ENCODE assay signal across 10 cellular contexts in the genomic region with DNA sequence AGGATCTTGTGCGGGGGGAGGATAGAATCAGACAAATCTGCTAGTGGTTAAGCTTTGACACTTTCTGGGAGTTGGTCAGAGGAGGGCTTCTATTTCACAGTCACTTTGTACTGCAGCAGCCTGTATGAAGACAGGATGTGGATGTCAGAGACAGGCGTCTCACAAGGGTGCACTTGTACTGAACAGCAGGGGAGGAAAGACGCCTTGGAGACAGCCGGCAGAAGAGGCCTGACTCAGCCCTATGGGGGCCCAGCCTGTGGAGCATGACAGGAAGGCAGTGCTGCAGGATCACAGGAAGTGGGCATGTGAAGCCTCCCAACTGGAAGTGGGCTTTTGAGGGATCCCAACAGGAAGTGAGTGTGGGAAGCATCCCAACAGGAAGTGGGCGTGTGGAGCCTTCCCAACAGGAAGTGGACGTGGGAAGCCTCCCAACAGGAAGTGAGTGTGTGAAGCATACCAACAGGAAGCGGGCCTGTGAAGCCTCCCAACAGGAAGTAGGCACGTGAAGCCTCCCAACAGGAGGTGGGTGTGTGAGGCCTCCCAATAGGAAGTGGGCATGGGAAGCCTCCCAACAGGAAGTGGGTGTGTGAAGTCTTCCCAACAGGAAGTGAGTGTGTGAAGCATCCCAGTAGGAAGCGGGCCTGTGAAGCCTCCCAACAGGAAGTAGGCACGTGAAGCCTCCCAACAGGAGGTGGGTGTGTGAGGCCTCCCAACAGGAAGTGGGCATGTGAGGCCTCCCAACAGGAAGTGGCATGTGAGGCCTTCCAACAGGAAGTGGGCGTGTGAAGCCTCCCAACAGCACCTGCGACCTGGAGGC.
DNase-seq lines count a peak whose midpoint lies in the region; ATAC-seq and TF ChIP-seq lines count a peak whose summit lies in the region.
"Had no signal": no experiment of that assay in that cellular context is flagged by ENCODE, and none has a peak within 500 bp of the region (broad histone marks: within the 10 kb centered on the region; RNA-seq: fewer than 3 reads in every experiment).

No MANE protein-coding gene starts in this region.

- H2AFZ ChIP-seq in DND-41 (ENCODE audit: low read depth, low read length) (0 out of 2 replicates have a peak overlapping the region, but pooled peaks have one; percentile 24), parathyroid adenoma (no peak overlapping the region)

- ATAC-seq in DND-41 (ENCODE audit: insufficient read depth, low read depth): peak; percentile 97
- ATAC-seq in activated naive CD8-positive, alpha-beta T cell treated with anti-CD3 and anti-CD28 coated beads, Interleukin-2, amount 10 ng/mL, durations not matched to agents 7 days and 5 days (ENCODE audit: low read depth): peak; percentile 84
- ATAC-seq: Panc1 had no signal

- no peaks in the 10 kb centered on the region for H3K27me3 Mint-ChIP-seq in activated naive CD8-positive, alpha-beta T cell treated with anti-CD3 and anti-CD28 coated beads, Interleukin-2, amount 10 ng/mL, durations not matched to agents 7 days and 5 days

- H3K4me2 ChIP-seq in DND-41 (ENCODE audit: insufficient read depth, low read length) (no peak overlapping the region), parathyroid adenoma (ENCODE audit: low read length) (no peak overlapping the region)

- H3K4me3 Mint-ChIP-seq in activated naive CD8-positive, alpha-beta T cell treated with anti-CD3 and anti-CD28 coated beads, Interleukin-2, amount 10 ng/mL, durations not matched to agents 7 days and 5 days: peak overlapping the region; percentile 7

- H3K4me1 ChIP-seq in DND-41 (ENCODE audit: insufficient read depth, low read length) (peaks cover 38% of the 10 kb centered on the region), parathyroid adenoma (no peaks in the 10 kb centered on the region)

- H3K9ac ChIP-seq in DND-41 (ENCODE audit: low read depth, low read length) (peak overlapping the region; percentile 33), parathyroid adenoma (no peak overlapping the region)

- TF ChIP-seq CTCF in DND-41 (IDR thresholded peaks at IDR 0.05; ENCODE audit: borderline replicate concordance, extremely low read depth, low read length, poor library complexity, severe bottlenecking) (peak; percentile 30), parathyroid adenoma (IDR thresholded peaks at IDR 0.05) (no peak)

- H3K27me3 ChIP-seq in DND-41 (ENCODE audit: insufficient read depth, low read length, poor library complexity) (no peaks in the 10 kb centered on the region), parathyroid adenoma (ENCODE audit: control insufficient read depth, insufficient read depth, low read length) (no peaks in the 10 kb centered on the region)

- H3K27ac Mint-ChIP-seq in activated naive CD8-positive, alpha-beta T cell treated with anti-CD3 and anti-CD28 coated beads, Interleukin-2, amount 10 ng/mL, durations not matched to agents 7 days and 5 days: peak overlapping the region; percentile 93

- H3K79me2 ChIP-seq in DND-41 (ENCODE audit: insufficient read depth, low read length): no peaks in the 10 kb centered on the region
- no peaks in the 10 kb centered on the region for H3K79me2 ChIP-seq in parathyroid adenoma

- H3K36me3 Mint-ChIP-seq in activated naive CD8-positive, alpha-beta T cell treated with anti-CD3 and anti-CD28 coated beads, Interleukin-2, amount 10 ng/mL, durations not matched to agents 7 days and 5 days: peaks cover 23% of the 10 kb centered on the region

- DNase-seq in DND-41 (peak; percentile 89), RPMI7951 (ENCODE audit: low read depth) (peak; percentile 41), NCI-H1105 treated with DMSO at 0.1 percent for 48 hours (lab: John Stamatoyannopoulos, UW) (no peak), DMS79 (lab: John Stamatoyannopoulos, UW) (no peak), mesenteric fat pad (ENCODE audit: low spot score) (no peak), NCI-H446 (lab: John Stamatoyannopoulos, UW) (no peak)
- no peak for DNase-seq in activated naive CD8-positive, alpha-beta T cell treated with anti-CD3 and anti-CD28 coated beads, Interleukin-2, amount 10 ng/mL, durations not matched to agents 7 days and 5 days
- DNase-seq: GF-D8 had no signal

- POLR2A ChIA-PET in activated naive CD8-positive, alpha-beta T cell treated with anti-CD3 and anti-CD28 coated beads, Interleukin-2, amount 10 ng/mL, durations not matched to agents 7 days and 5 days (lab: Charles Lee): no interaction called here

- H4K20me1 ChIP-seq in DND-41 (ENCODE audit: insufficient read depth, low read length): no peaks in the 10 kb centered on the region

- H3K4me3 ChIP-seq in DND-41 (ENCODE audit: low read depth in 1 of 2, low read length in 2 of 2) (peak overlapping the region in 1 of 2 experiments; percentile 7; a peak in 1 of 4 replicates), parathyroid adenoma (ENCODE audit: low read depth, low read length) (no peak overlapping the region)

- peaks cover 18% of the 10 kb centered on the region for H3K4me1 Mint-ChIP-seq in activated naive CD8-positive, alpha-beta T cell treated with anti-CD3 and anti-CD28 coated beads, Interleukin-2, amount 10 ng/mL, durations not matched to agents 7 days and 5 days

- peaks cover 16% of the 10 kb centered on the region for H3K36me3 ChIP-seq in DND-41 (ENCODE audit: insufficient read depth, low read length)
- H3K36me3 ChIP-seq in parathyroid adenoma (ENCODE audit: control insufficient read depth, insufficient read depth, low read length): no peaks in the 10 kb centered on the region

- peaks cover 28% of the 10 kb centered on the region for H3K9me3 Mint-ChIP-seq in activated naive CD8-positive, alpha-beta T cell treated with anti-CD3 and anti-CD28 coated beads, Interleukin-2, amount 10 ng/mL, durations not matched to agents 7 days and 5 days

- H3K27ac ChIP-seq in DND-41 (ENCODE audit: low read length): peak overlapping the region; percentile 94
- H3K27ac ChIP-seq in parathyroid adenoma: peak overlapping the region; percentile 42

- H3K9me3 ChIP-seq in DND-41 (ENCODE audit: insufficient read depth, low read length, severe bottlenecking) (peaks cover 11% of the 10 kb centered on the region), parathyroid adenoma (ENCODE audit: control insufficient read depth, low read length) (no peaks in the 10 kb centered on the region)

Comparison
In these comparisons a context has a peak if more than half of its experiments do, and no peak if none do; other contexts are left out.
1. DNase-seq: peak in DND-41 (single experiment) and RPMI7951 (single experiment); none in activated naive CD8-positive, alpha-beta T cell treated with anti-CD3 and anti-CD28 coated beads, Interleukin-2, amount 10 ng/mL, durations not matched to agents 7 days and 5 days (single experiment), NCI-H1105 treated with DMSO at 0.1 percent for 48 hours (single experiment), DMS79 (single experiment), mesenteric fat pad (single experiment) and NCI-H446 (0 of 2).